Comparison of ENCODE assay signal across 8 cellular contexts in the genomic region with DNA sequence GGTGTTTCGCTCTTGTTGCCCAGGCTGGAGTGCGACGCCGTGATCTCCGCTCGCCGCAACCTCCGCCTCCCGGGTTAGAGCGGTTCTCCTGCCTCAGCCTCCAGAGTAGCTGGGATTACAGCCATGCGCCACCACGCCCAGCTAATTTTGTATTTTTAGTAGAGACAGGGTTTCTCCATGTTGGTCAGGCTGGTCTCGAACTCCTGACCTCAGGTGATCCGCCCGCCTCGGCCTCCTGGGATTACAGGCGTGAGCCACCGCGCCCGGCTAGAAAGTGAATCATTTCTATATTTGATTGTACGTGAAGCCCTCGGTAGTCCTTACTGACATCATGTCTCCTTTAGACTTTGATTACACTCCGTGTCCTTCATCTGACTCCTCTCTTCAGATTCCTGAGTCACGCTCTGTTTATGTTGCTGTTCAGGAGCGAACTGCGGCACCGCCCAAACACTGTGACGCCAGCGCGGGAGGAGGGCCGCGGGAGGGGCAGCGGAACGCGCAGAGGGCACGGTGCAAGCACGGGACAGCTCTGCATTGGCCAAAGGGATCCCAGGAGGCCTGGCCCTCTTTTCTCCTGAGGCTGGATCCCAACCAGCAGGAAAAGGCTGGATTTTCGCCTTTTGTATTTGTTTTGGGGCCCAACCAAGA. TPM values are rescaled to one million over a fixed set of nuclear protein-coding genes. Genes with fewer than 3 reads are reported as not detected.
A peak's percentile ranks its signal among the peaks of the same experiment; 100 is the strongest.
DNase-seq lines count a peak whose midpoint lies in the region; ATAC-seq and TF ChIP-seq lines count a peak whose summit lies in the region.

No MANE protein-coding gene starts in this region.

- ATAC-seq in esophagus mucosa: peak; percentile 98

- H3K27me3 Mint-ChIP-seq in IgD-negative memory B cell: peaks cover 20% of the 10 kb centered on the region
- H3K27me3 Mint-ChIP-seq in activated T-helper 1 cell treated with anti-CD3 and anti-CD28 coated beads, Interleukin-12 subunit alpha, Interleukin-12 subunit beta, Interleukin-2, Interleukin-4 antibody, amounts not matched to agents 30 ng/mL and 10 ng/mL and 1 ng/mL, durations not matched to agents 14 hours and 24 hours and 36 hours (ENCODE audit: insufficient read depth): peaks cover 25% of the 10 kb centered on the region

- peak overlapping the region; percentile 76 for H3K4me3 ChIP-seq in BE2C (ENCODE audit: low read depth, low read length)

- H3K4me1 ChIP-seq in BE2C: no peaks in the 10 kb centered on the region

- peaks cover 2 to 21% (median 5%) of the 10 kb centered on the region in 3 donors for H3K4me1 Mint-ChIP-seq in IgD-negative memory B cell
- H3K4me1 Mint-ChIP-seq in activated T-helper 1 cell treated with anti-CD3 and anti-CD28 coated beads, Interleukin-12 subunit alpha, Interleukin-12 subunit beta, Interleukin-2, Interleukin-4 antibody, amounts not matched to agents 30 ng/mL and 10 ng/mL and 1 ng/mL, durations not matched to agents 14 hours and 24 hours and 36 hours (ENCODE audit: low read depth): peaks cover 32% of the 10 kb centered on the region

- H3K36me3 ChIP-seq in BE2C: no peaks in the 10 kb centered on the region

- H3K36me3 Mint-ChIP-seq in IgD-negative memory B cell: no peaks in the 10 kb centered on the region
- H3K36me3 Mint-ChIP-seq in activated T-helper 1 cell treated with anti-CD3 and anti-CD28 coated beads, Interleukin-12 subunit alpha, Interleukin-12 subunit beta, Interleukin-2, Interleukin-4 antibody, amounts not matched to agents 30 ng/mL and 10 ng/mL and 1 ng/mL, durations not matched to agents 14 hours and 24 hours and 36 hours (ENCODE audit: low read depth): no peaks in the 10 kb centered on the region

- no peaks in the 10 kb centered on the region for H3K9me3 Mint-ChIP-seq in IgD-negative memory B cell
- no peaks in the 10 kb centered on the region for H3K9me3 Mint-ChIP-seq in activated T-helper 1 cell treated with anti-CD3 and anti-CD28 coated beads, Interleukin-12 subunit alpha, Interleukin-12 subunit beta, Interleukin-2, Interleukin-4 antibody, amounts not matched to agents 30 ng/mL and 10 ng/mL and 1 ng/mL, durations not matched to agents 14 hours and 24 hours and 36 hours

- peak overlapping the region; percentile 63 to 94 (median 86) for H3K27ac Mint-ChIP-seq in IgD-negative memory B cell
- peak overlapping the region; percentile 93 for H3K27ac Mint-ChIP-seq in activated T-helper 1 cell treated with anti-CD3 and anti-CD28 coated beads, Interleukin-12 subunit alpha, Interleukin-12 subunit beta, Interleukin-2, Interleukin-4 antibody, amounts not matched to agents 30 ng/mL and 10 ng/mL and 1 ng/mL, durations not matched to agents 14 hours and 24 hours and 36 hours

- peaks cover 11% of the 10 kb centered on the region for H3K27me3 ChIP-seq in BE2C

- H3K4me3 Mint-ChIP-seq in IgD-negative memory B cell: peak overlapping the region; percentile 90 to 95 (median 94)
- peak overlapping the region; percentile 84 for H3K4me3 Mint-ChIP-seq in activated T-helper 1 cell treated with anti-CD3 and anti-CD28 coated beads, Interleukin-12 subunit alpha, Interleukin-12 subunit beta, Interleukin-2, Interleukin-4 antibody, amounts not matched to agents 30 ng/mL and 10 ng/mL and 1 ng/mL, durations not matched to agents 14 hours and 24 hours and 36 hours

- intact Hi-C loops in activated T-helper 1 cell treated with anti-CD3 and anti-CD28 coated beads, Interleukin-12 subunit alpha, Interleukin-12 subunit beta, Interleukin-2, Interleukin-4 antibody, amounts not matched to agents 30 ng/mL and 10 ng/mL and 1 ng/mL, durations not matched to agents 14 hours and 24 hours and 36 hours (cut with micrococcal nuclease): loop anchor here (1.0 to 10.0 kb wide), 9 partner anchors 59 to 1187 kb away; partner anchors contain the start of genes CLEC2B and MAGOHB

- DNase-seq in BE2C (peak; percentile 89), GM20000 (ENCODE audit: low spot score) (peak; percentile 74), RKO (ENCODE audit: low spot score) (peak; percentile 100), mucosa of gallbladder (ENCODE audit: low spot score) (peak; percentile 98)
- peak; percentile 76 for DNase-seq in activated T-helper 1 cell treated with anti-CD3 and anti-CD28 coated beads, Interleukin-12 subunit alpha, Interleukin-12 subunit beta, Interleukin-2, Interleukin-4 antibody, amounts not matched to agents 30 ng/mL and 10 ng/mL and 1 ng/mL, durations not matched to agents 14 hours and 24 hours and 36 hours (ENCODE audit: low spot score)
- DNase-seq in stimulated activated CD8-positive, alpha-beta memory T cell treated with anti-CD3 and anti-CD28 coated beads, Interleukin-4, amount 100 ng/mL, for 1 hour (ENCODE audit: low read depth in 2 of 2, low spot score in 1 of 2): peak; percentile 66 to 77

- H3K9me3 ChIP-seq in BE2C: no peaks in the 10 kb centered on the region

- TF ChIP-seq CTCF in BE2C (IDR thresholded peaks at IDR 0.05; ENCODE audit: low read depth, low read length): no peak
- TF ChIP-seq CTCF in GM20000 (IDR thresholded peaks at IDR 0.05; ENCODE audit: extremely low read depth, missing control alignments): no peak

RNA-seq across cellular contexts. Expression of gene GABARAPL1, which starts 0.6 kb away (rescaled TPM):
- 11.4 TPM for polyA plus RNA-seq in BE2C (2012; ENCODE audit: insufficient read depth, insufficient read length, low read depth)
- polyA plus RNA-seq in IgD-negative memory B cell: 0.68 TPM
- total RNA-seq in activated T-helper 1 cell treated with anti-CD3 and anti-CD28 coated beads, Interleukin-12 subunit alpha, Interleukin-12 subunit beta, Interleukin-2, Interleukin-4 antibody, amounts not matched to agents 30 ng/mL and 10 ng/mL and 1 ng/mL, durations not matched to agents 14 hours and 24 hours and 36 hours: 5.0 and 6.6 TPM in 2 replicates
- total RNA-seq in esophagus mucosa (8.1 TPM), mucosa of gallbladder (154 TPM)

RNA-seq across cellular contexts. Expression of gene TMEM52B, which starts 33.3 kb away (rescaled TPM):
- polyA plus RNA-seq in BE2C (2012; ENCODE audit: insufficient read depth, insufficient read length, low read depth): not detected
- polyA plus RNA-seq in IgD-negative memory B cell: not detected
- total RNA-seq in activated T-helper 1 cell treated with anti-CD3 and anti-CD28 coated beads, Interleukin-12 subunit alpha, Interleukin-12 subunit beta, Interleukin-2, Interleukin-4 antibody, amounts not matched to agents 30 ng/mL and 10 ng/mL and 1 ng/mL, durations not matched to agents 14 hours and 24 hours and 36 hours: not detected in 2 replicates
- total RNA-seq in esophagus mucosa (not detected), mucosa of gallbladder (0.86 TPM)

RNA-seq across cellular contexts. Expression of gene OLR1, which starts 40.2 kb away (rescaled TPM):
- polyA plus RNA-seq in BE2C (2012; ENCODE audit: insufficient read depth, insufficient read length, low read depth): not detected
- polyA plus RNA-seq in IgD-negative memory B cell: not detected
- not detected in 2 replicates for total RNA-seq in activated T-helper 1 cell treated with anti-CD3 and anti-CD28 coated beads, Interleukin-12 subunit alpha, Interleukin-12 subunit beta, Interleukin-2, Interleukin-4 antibody, amounts not matched to agents 30 ng/mL and 10 ng/mL and 1 ng/mL, durations not matched to agents 14 hours and 24 hours and 36 hours
- total RNA-seq in esophagus mucosa (0.24 TPM), mucosa of gallbladder (10.1 TPM)

Comparison
In these comparisons a context has a peak if more than half of its experiments do, and no peak if none do; other contexts are left out.
1. Peak in every context shown above with its lines: DNase-seq, ATAC-seq and H3K4me3 ChIP-seq.
2. RNA of gene GABARAPL1, which starts 0.6 kb away (total RNA-seq): 154 TPM in mucosa of gallbladder (single experiment); 8.1 TPM in esophagus mucosa (single experiment) and 5.0 to 6.6 TPM in activated T-helper 1 cell treated with anti-CD3 and anti-CD28 coated beads, Interleukin-12 subunit alpha, Interleukin-12 subunit beta, Interleukin-2, Interleukin-4 antibody, amounts not matched to agents 30 ng/mL and 10 ng/mL and 1 ng/mL, durations not matched to agents 14 hours and 24 hours and 36 hours; every median in the first group is over 10 times any median in the second.